Comparison of ENCODE assay signal across 28 cellular contexts in genomic region chr2:207119048-207119447, GRCh38.
"Had no signal": no experiment of that assay in that cellular context is flagged by ENCODE, and none has a peak within 500 bp of the region (broad histone marks: within the 10 kb centered on the region; RNA-seq: fewer than 3 reads in every experiment).

No MANE protein-coding gene starts in this region.

- H3K27me3 Mint-ChIP-seq: activated CD4-positive, alpha-beta memory T cell treated with anti-CD3 and anti-CD28 coated beads, Interleukin-2, amount 10 ng/mL, durations not matched to agents 7 days and 5 days; activated CD4-positive, alpha-beta T cell treated with anti-CD3 and anti-CD28 coated beads for 36 hours; activated naive CD8-positive, alpha-beta T cell; activated T-helper 17 cell treated with anti-CD3 and anti-CD28 coated beads, Interleukin-2, amount 50 U/mL, for 72 hours; brain had no signal

- H3K4me3 Mint-ChIP-seq: activated CD4-positive, alpha-beta memory T cell treated with anti-CD3 and anti-CD28 coated beads, Interleukin-2, amount 10 ng/mL, durations not matched to agents 7 days and 5 days; activated CD4-positive, alpha-beta T cell treated with anti-CD3 and anti-CD28 coated beads for 36 hours; activated naive CD4-positive, alpha-beta T cell treated with anti-CD3 and anti-CD28 coated beads for 36 hours; activated naive CD8-positive, alpha-beta T cell; activated T-helper 17 cell treated with anti-CD3 and anti-CD28 coated beads, Interleukin-2, amount 50 U/mL, for 72 hours had no signal

- H3K27ac ChIP-seq: cardiac muscle cell, WERI-Rb-1 had no signal

- H3K27me3 ChIP-seq: cardiac muscle cell had no signal

- DNase-seq: activated CD4-positive, alpha-beta memory T cell treated with anti-CD3 and anti-CD28 coated beads, Interleukin-2, amount 10 ng/mL, durations not matched to agents 7 days and 5 days; activated CD4-positive, alpha-beta T cell treated with anti-CD3 and anti-CD28 coated beads for 36 hours; activated CD4-positive, alpha-beta T cell treated with anti-CD3 and anti-CD28 coated beads, Interleukin-2, amount 50 U/mL, for 1 hour; activated gamma-delta T cell; activated naive CD4-positive, alpha-beta T cell treated with anti-CD3 and anti-CD28 coated beads for 36 hours; activated T-cell treated with anti-CD3 and anti-CD28 coated beads for 4 hours; activated T-cell treated with anti-CD3 and anti-CD28 coated beads, Interleukin-2, amount 50 U/mL, for 48 hours; amygdala; cerebellar nuclear complex; Karpas-422; MM.1S; NCI-H1105; NCI-H1436; NCI-H187 treated with DMSO at 0.1 percent for 48 hours; NCI-H2081 treated with DMSO at 0.1 percent for 48 hours; NCI-H345; NCI-H510A; NCI-H526 treated with DMSO at 0.1 percent for 48 hours; NK-92 treated with Interleukin-12 subunit alpha and Interleukin-12 subunit beta, amount 100 ng/mL, for 24 hours; OCI-M1; SHP77 treated with DMSO at 0.1 percent for 48 hours; T-helper 1 cell; WERI-Rb-1 had no signal

- H3K9me3 Mint-ChIP-seq: activated CD4-positive, alpha-beta memory T cell treated with anti-CD3 and anti-CD28 coated beads, Interleukin-2, amount 10 ng/mL, durations not matched to agents 7 days and 5 days; activated naive CD4-positive, alpha-beta T cell treated with anti-CD3 and anti-CD28 coated beads for 36 hours; activated T-helper 17 cell treated with anti-CD3 and anti-CD28 coated beads, Interleukin-2, amount 50 U/mL, for 72 hours; brain had no signal

- H3K4me3 ChIP-seq: cardiac muscle cell, K562 had no signal

- H3K27ac Mint-ChIP-seq: activated CD4-positive, alpha-beta memory T cell treated with anti-CD3 and anti-CD28 coated beads, Interleukin-2, amount 10 ng/mL, durations not matched to agents 7 days and 5 days; activated CD4-positive, alpha-beta T cell treated with anti-CD3 and anti-CD28 coated beads for 36 hours; activated naive CD4-positive, alpha-beta T cell treated with anti-CD3 and anti-CD28 coated beads for 36 hours; activated naive CD8-positive, alpha-beta T cell; activated T-helper 17 cell treated with anti-CD3 and anti-CD28 coated beads, Interleukin-2, amount 50 U/mL, for 72 hours had no signal

- ATAC-seq: activated CD4-positive, alpha-beta T cell treated with anti-CD3 and anti-CD28 coated beads for 36 hours; activated T-helper 17 cell treated with anti-CD3 and anti-CD28 coated beads, Interleukin-2, amount 50 U/mL, for 72 hours; K562 had no signal
